Comparison of ENCODE assay signal across 22 cellular contexts in genomic region chr11:4178813-4179662, GRCh38.
DNase-seq lines count a peak whose midpoint lies in the region; ATAC-seq, FAIRE-seq and TF ChIP-seq lines count a peak whose summit lies in the region.
"Had no signal": no experiment of that assay in that cellular context is flagged by ENCODE, and none has a peak within 500 bp of the region (broad histone marks: within the 10 kb centered on the region; RNA-seq: fewer than 3 reads in every experiment).

No MANE protein-coding gene starts in this region.

- H3K9me3 Mint-ChIP-seq in activated CD4-positive, alpha-beta memory T cell treated with anti-CD3 and anti-CD28 coated beads for 36 hours: no peaks in the 10 kb centered on the region
- H3K9me3 Mint-ChIP-seq: CD4-positive, alpha-beta T cell; IgD-negative memory B cell had no signal

- TF ChIP-seq POLR2A in HepG2 (IDR thresholded peaks at IDR 0.05; ENCODE audit: insufficient read depth in 1 of 2, low read depth in 2 of 2, low read length in 2 of 2): no peak
- no peak for TF ChIP-seq POLR2A in right lobe of liver (IDR thresholded peaks at IDR 0.05)

- TF ChIP-seq CTCF in liver (IDR thresholded peaks at IDR 0.05; ENCODE audit: low read depth, low read length, missing input control): no peak
- no peak for TF ChIP-seq CTCF in HepG2 (CRISPR knock-in tag; IDR thresholded peaks at IDR 0.05)
- TF ChIP-seq CTCF in coronary artery (IDR thresholded peaks at IDR 0.05): no peak
- TF ChIP-seq CTCF in right lobe of liver (IDR thresholded peaks at IDR 0.05): no peak

- no peak overlapping the region for H3K27ac Mint-ChIP-seq in activated CD4-positive, alpha-beta memory T cell treated with anti-CD3 and anti-CD28 coated beads for 36 hours
- H3K27ac Mint-ChIP-seq: CD4-positive, alpha-beta T cell; H9 had no signal

- no peak overlapping the region for H3K4me2 ChIP-seq in HepG2 (ENCODE audit: low read depth, low read length)

- H3K27ac ChIP-seq in liver (ENCODE audit: low read depth in 1 of 2, low read length in 2 of 2): peak overlapping the region; percentile 87 to 90
- no peak overlapping the region for H3K27ac ChIP-seq in HepG2 (ENCODE audit: extremely low read length, insufficient read depth, low read length)
- no peak overlapping the region for H3K27ac ChIP-seq in coronary artery
- peak overlapping the region in 2 of 3 donors; percentile 70 to 72 for H3K27ac ChIP-seq in right lobe of liver
- H3K27ac ChIP-seq: C4-2B had no signal

- H3K9me3 ChIP-seq in liver (ENCODE audit: control insufficient read depth in 4 of 4, low read length in 3 of 4) (no peaks in the 10 kb centered on the region), HepG2 (ENCODE audit: low read length) (no peaks in the 10 kb centered on the region), right lobe of liver (no peaks in the 10 kb centered on the region)
- H3K9me3 ChIP-seq: Caco-2 had no signal

- no peaks in the 10 kb centered on the region for H4K20me1 ChIP-seq in HepG2 (ENCODE audit: insufficient read depth, low read length)

- POLR2A ChIA-PET in HepG2 (lab: Yijun Ruan, JAX): no interaction called here
- POLR2A ChIA-PET in activated CD4-positive, alpha-beta memory T cell treated with anti-CD3 and anti-CD28 coated beads for 36 hours (lab: Charles Lee): no interaction called here

- H3K9ac ChIP-seq in liver (ENCODE audit: low read depth in 1 of 2, low read length in 2 of 2) (peak overlapping the region in 1 of 2 donors; percentile 43), HepG2 (ENCODE audit: insufficient read depth, low read depth, low read length) (no peak overlapping the region)

- H3K27me3 ChIP-seq in liver (ENCODE audit: control insufficient read depth in 4 of 4, insufficient read depth in 4 of 4, low read length in 3 of 4) (no peaks in the 10 kb centered on the region), HepG2 (ENCODE audit: control insufficient read depth in 1 of 2, insufficient read depth in 2 of 2, low read length in 2 of 2) (peaks cover 0 to 19% of the 10 kb centered on the region in 2 experiments; a peak in 1 of 5 replicates), right lobe of liver (no peaks in the 10 kb centered on the region)

- no peak for ATAC-seq in HepG2
- ATAC-seq in right lobe of liver: peak in 3 of 4 donors; percentile 72 to 80 (median 75)

- no peak for FAIRE-seq in HepG2 (lab: Jason Lieb, UNC)
- FAIRE-seq: A204.1, D721Med, G401.6, GM12892, GM18507, GM19239, H1, HTR-8/SVneo had no signal

- CTCF ChIA-PET in HepG2 (lab: Yijun Ruan, JAX; ENCODE audit: low intra/inter-chr PET ratio, low total read pairs): no interaction called here
- CTCF ChIA-PET in activated CD4-positive, alpha-beta memory T cell treated with anti-CD3 and anti-CD28 coated beads for 36 hours (lab: Charles Lee): interaction anchor here (2.8 kb wide), 1 partner anchor 8 kb away, joined by 21 read pairs; no protein-coding TSS in a partner anchor

- H2AFZ ChIP-seq in HepG2 (ENCODE audit: low read length): no peak overlapping the region

- H3K4me1 Mint-ChIP-seq in activated CD4-positive, alpha-beta memory T cell treated with anti-CD3 and anti-CD28 coated beads for 36 hours (ENCODE audit: low read depth): no peaks in the 10 kb centered on the region
- H3K4me1 Mint-ChIP-seq: IgD-negative memory B cell had no signal

- no peak for TF ChIP-seq RAD21 in liver (IDR thresholded peaks at IDR 0.05)
- no peak for TF ChIP-seq RAD21 in HepG2 (CRISPR knock-in tag; IDR thresholded peaks at IDR 0.05)

- no peak for TF ChIP-seq EP300 in HepG2 (IDR thresholded peaks at IDR 0.05; ENCODE audit: low read depth in 2 of 2, low read length in 2 of 2)
- TF ChIP-seq EP300 in HepG2 (CRISPR knock-in tag; IDR thresholded peaks at IDR 0.05; ENCODE audit: borderline replicate concordance): no peak

- no peak overlapping the region for H3K4me3 ChIP-seq in liver (ENCODE audit: low read depth in 1 of 3, low read length in 3 of 3)
- no peak overlapping the region for H3K4me3 ChIP-seq in HepG2 (replicated peaks in 1 of 3; ENCODE audit: insufficient read depth in 1 of 3, low read depth in 2 of 3, low read length in 3 of 3)
- no peak overlapping the region for H3K4me3 ChIP-seq in coronary artery
- H3K4me3 ChIP-seq in right lobe of liver: no peak overlapping the region

- no peaks in the 10 kb centered on the region for H3K79me2 ChIP-seq in HepG2 (ENCODE audit: insufficient read depth, low read length)

- H3K36me3 ChIP-seq in liver (ENCODE audit: control insufficient read depth in 4 of 4, insufficient read depth in 3 of 4, low read depth in 1 of 4, low read length in 3 of 4) (no peaks in the 10 kb centered on the region), HepG2 (replicated peaks in 1 of 2; ENCODE audit: control insufficient read depth in 1 of 2, insufficient read depth in 2 of 2, low read length in 2 of 2) (no peaks in the 10 kb centered on the region), right lobe of liver (no peaks in the 10 kb centered on the region)

- H3K27me3 Mint-ChIP-seq in activated CD4-positive, alpha-beta memory T cell treated with anti-CD3 and anti-CD28 coated beads for 36 hours: peaks cover 5% of the 10 kb centered on the region

- DNase-seq in HepG2 (ENCODE audit: low spot score) (no peak), coronary artery (ENCODE audit: low spot score) (peak; percentile 60), right lobe of liver (peak in 2 of 3 donors; percentile 80 to 82), putamen (ENCODE audit: low spot score) (no peak), GDM1 (lab: John Stamatoyannopoulos, UW) (no peak)
- DNase-seq in activated CD4-positive, alpha-beta memory T cell treated with anti-CD3 and anti-CD28 coated beads for 36 hours: no peak
- DNase-seq: ACHN; AML-193; Caco-2; CD4-positive, alpha-beta T cell; H9 had no signal

- no TSS peak for BruUV-seq in HepG2 (replicated peaks; lab: Mats Ljungman, UMichigan)

- H3K4me1 ChIP-seq in liver (ENCODE audit: control insufficient read depth in 4 of 4, insufficient read depth in 4 of 4, low read length in 3 of 4) (peaks cover 3 to 36% (median 21%) of the 10 kb centered on the region in 4 donors), HepG2 (ENCODE audit: insufficient read depth, low read length) (no peaks in the 10 kb centered on the region), right lobe of liver (peaks cover 0 to 27% (median 2%) of the 10 kb centered on the region in 4 donors)
- H3K4me1 ChIP-seq: Caco-2 had no signal

- H3K4me3 Mint-ChIP-seq in activated CD4-positive, alpha-beta memory T cell treated with anti-CD3 and anti-CD28 coated beads for 36 hours: no peak overlapping the region
- H3K4me3 Mint-ChIP-seq: CD4-positive, alpha-beta T cell; H9; IgD-negative memory B cell had no signal

- 65% methylated on average over 3 of the region's 3 CpGs for WGBS in liver
- WGBS in HepG2 (ENCODE audit: low lambda C conversion rate): 63% methylated on average over 2 of the region's 3 CpGs
- WGBS in right lobe of liver (ENCODE audit: insufficient coverage, low coverage, low lambda C conversion rate, missing lambda C conversion rate): 70% methylated on average over 2 of the region's 3 CpGs

- no peaks in the 10 kb centered on the region for H3K36me3 Mint-ChIP-seq in activated CD4-positive, alpha-beta memory T cell treated with anti-CD3 and anti-CD28 coated beads for 36 hours

- intact Hi-C loops in HepG2 (cut with micrococcal nuclease; ENCODE audit: unreplicated experiment): no loop called here
- intact Hi-C loops in right lobe of liver (cut with DNase I): no loop called here
- intact Hi-C loops in activated CD4-positive, alpha-beta memory T cell treated with anti-CD3 and anti-CD28 coated beads for 36 hours (cut with micrococcal nuclease): no loop called here

- in situ Hi-C loops in HepG2 (cut with HindIII; ENCODE audit: extremely low pct_ligation_motif_present, low pct_unique_long_range_greater_than_20kb): no loop called here

TF ChIP-seq in liver, 16 proteins besides CTCF, POLR2A, EP300 and RAD21 (continues in another document):
- TF ChIP-seq JUND (IDR thresholded peaks at IDR 0.05) (no peak), HNF4G (IDR thresholded peaks at IDR 0.05) (no peak), HNF4A (conservative IDR thresholded peaks at IDR 0.05) (peak; percentile 33 to 66), RXRA (IDR thresholded peaks at IDR 0.05) (peak; percentile 57 to 81), FOXA1 (IDR thresholded peaks at IDR 0.05) (no peak), SP1 (IDR thresholded peaks at IDR 0.05) (peak; percentile 59), NR2F2 (IDR thresholded peaks at IDR 0.05) (no peak), YY1 (IDR thresholded peaks at IDR 0.05) (peak; percentile 17), FOXA2 (IDR thresholded peaks at IDR 0.05) (no peak)

TF ChIP-seq in HepG2, 621 proteins besides CTCF, POLR2A, EP300 and RAD21 (continues in another document):
- no peak for TF ChIP-seq ZNF672 (CRISPR knock-in tag; IDR thresholded peaks at IDR 0.05)
- no peak for TF ChIP-seq ZBTB26 (CRISPR knock-in tag; IDR thresholded peaks at IDR 0.05; ENCODE audit: borderline replicate concordance)
- TF ChIP-seq ZNF577 (CRISPR knock-in tag; IDR thresholded peaks at IDR 0.05; ENCODE audit: borderline replicate concordance, low read depth): no peak
- TF ChIP-seq ZNF501 (CRISPR knock-in tag; IDR thresholded peaks at IDR 0.05): no peak
- TF ChIP-seq PRPF4 (IDR thresholded peaks at IDR 0.05; ENCODE audit: low read depth, low read length, poor library complexity, severe bottlenecking): no peak
- TF ChIP-seq ZNF569 (CRISPR knock-in tag; IDR thresholded peaks at IDR 0.05; ENCODE audit: borderline replicate concordance): no peak
- no peak for TF ChIP-seq HNRNPH1 (optimal IDR thresholded peaks at IDR 0.05; ENCODE audit: low read depth, low read length)
- TF ChIP-seq ZSCAN29 (CRISPR knock-in tag; conservative IDR thresholded peaks at IDR 0.05): no peak

Comparison
In these comparisons a context has a peak if more than half of its experiments do, and no peak if none do; other contexts are left out.
1. H3K27ac ChIP-seq: peak in liver (2 of 2) and right lobe of liver (2 of 3); none in HepG2 (single experiment) and coronary artery (0 of 2).
2. DNase-seq: peak in coronary artery (single experiment) and right lobe of liver (2 of 3); none in HepG2 (single experiment), activated CD4-positive, alpha-beta memory T cell treated with anti-CD3 and anti-CD28 coated beads for 36 hours (single experiment), putamen (single experiment) and GDM1 (single experiment).